30 cellular contexts compared by ENCODE assay signal in the genomic region with DNA sequence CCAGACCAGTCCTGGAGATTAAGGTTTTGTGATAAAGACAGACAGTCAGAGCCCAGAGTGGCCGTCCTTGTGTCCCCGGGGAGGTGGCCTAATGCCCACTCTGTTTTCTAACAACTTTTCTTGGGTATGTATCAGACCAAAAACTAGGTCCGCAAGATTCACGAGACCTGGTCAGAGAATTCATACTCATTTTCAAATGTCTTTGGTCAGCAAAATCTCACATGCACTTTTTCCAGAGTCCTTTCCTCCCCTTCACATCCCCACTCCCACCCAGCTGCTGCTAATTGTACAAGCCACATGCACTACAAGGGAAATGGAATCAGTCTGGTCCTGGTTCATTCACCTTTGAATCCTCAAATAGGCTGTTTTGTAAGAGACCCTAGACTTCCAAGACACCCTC.
"Had no signal": no experiment of that assay in that cellular context is flagged by ENCODE, and none has a peak within 500 bp of the region (broad histone marks: within the 10 kb centered on the region; RNA-seq: fewer than 3 reads in every experiment).

No MANE protein-coding gene starts in this region.

- H3K9me3 Mint-ChIP-seq: naive B cell; naive thymus-derived CD8-positive, alpha-beta T cell; natural killer cell treated with Interleukin-12 subunit alpha and Interleukin-12 subunit beta and Interleukin-15 and Interleukin-18, amount 100 ng/mL, for 72 hours; neural progenitor cell; stimulated activated naive B cell treated with anti-CD40 and anti-IgM and Interleukin-4, amounts not matched to agents 10 μg/mL and 1 μg/mL and 100 μg/mL, for 72 hours; stimulated activated naive CD8-positive, alpha-beta T cell treated with anti-CD3 and anti-CD28 coated beads, Interleukin-15, Interleukin-2, amounts not matched to agents 100 ng/mL and 50 ng/mL, for 24 hours; type B pancreatic cell had no signal

- H3K4me1 ChIP-seq: parathyroid adenoma, psoas muscle, spleen, suprapubic skin, testis, tibial artery, transverse colon, upper lobe of right lung, uterus had no signal

- DNase-seq: naive B cell; naive thymus-derived CD8-positive, alpha-beta T cell; occipital lobe; ovary; posterior cingulate gyrus; psoas muscle; right cardiac atrium; spleen; stimulated activated CD4-positive, alpha-beta T cell treated with anti-CD3 and anti-CD28 coated beads, Interleukin-12 subunit alpha, Interleukin-12 subunit beta, amount 100 ng/mL, for 4 hours; stimulated activated CD4-positive, alpha-beta T cell treated with anti-CD3 and anti-CD28 coated beads, Interleukin-1b, Interleukin-23, amount 100 ng/mL, for 48 hours; stimulated activated CD4-positive, alpha-beta T cell treated with anti-CD3 and anti-CD28 coated beads, Interleukin-4, amount 100 ng/mL, for 1 hour; stimulated activated CD4-positive, alpha-beta T cell treated with anti-CD3 and anti-CD28 coated beads, Interleukin-4, amount 100 ng/mL, for 4 hours; stimulated activated CD8-positive, alpha-beta memory T cell treated with anti-CD3 and anti-CD28 coated beads, Interleukin-4, amount 100 ng/mL, for 48 hours; stimulated activated naive B cell treated with anti-CD40 and anti-IgM and Interleukin-4, amounts not matched to agents 10 μg/mL and 1 μg/mL and 100 μg/mL, for 72 hours; stimulated activated naive CD4-positive, alpha-beta T cell treated with Interleukin-2 at 50 U/mL for 16 hours; substantia nigra; testis; tibial artery; transverse colon; upper lobe of right lung; uterus had no signal

- ATAC-seq: naive thymus-derived CD8-positive, alpha-beta T cell; natural killer cell treated with Interleukin-12 subunit alpha and Interleukin-12 subunit beta and Interleukin-15 and Interleukin-18, amount 100 ng/mL, for 72 hours; psoas muscle; right cardiac atrium; stimulated activated naive B cell treated with anti-CD40 and anti-IgM and Interleukin-4, amounts not matched to agents 10 μg/mL and 1 μg/mL and 100 μg/mL, for 72 hours; upper lobe of right lung had no signal

- H3K9me3 ChIP-seq: ovary, psoas muscle, spleen, suprapubic skin, testis, tibial artery, transverse colon, upper lobe of right lung, uterus had no signal

- H3K79me2 ChIP-seq: parathyroid adenoma had no signal

- H3K27me3 ChIP-seq: neural progenitor cell, ovary, spleen, testis, upper lobe of right lung, uterus had no signal

- H3K36me3 ChIP-seq: neural progenitor cell, ovary, spleen, suprapubic skin, tibial artery, transverse colon, upper lobe of right lung, uterus had no signal

- H3K4me3 ChIP-seq: neural progenitor cell, ovary, psoas muscle, skin epidermis, smooth muscle cell, spleen, suprapubic skin, testis, tibial artery, transverse colon, upper lobe of right lung, uterus had no signal

- H3K4me2 ChIP-seq: neural progenitor cell, smooth muscle cell had no signal

- H3K9ac ChIP-seq: neural progenitor cell, parathyroid adenoma had no signal

- H3K27me3 Mint-ChIP-seq: stimulated activated naive CD8-positive, alpha-beta T cell treated with anti-CD3 and anti-CD28 coated beads, Interleukin-15, Interleukin-2, amounts not matched to agents 100 ng/mL and 50 ng/mL, for 24 hours had no signal

- H2AFZ ChIP-seq: neural progenitor cell, parathyroid adenoma had no signal

- H3K4me1 Mint-ChIP-seq: naive B cell; stimulated activated naive B cell treated with anti-CD40 and anti-IgM and Interleukin-4, amounts not matched to agents 10 μg/mL and 1 μg/mL and 100 μg/mL, for 72 hours had no signal

- H3K27ac ChIP-seq: neural progenitor cell, ovary, parathyroid adenoma, psoas muscle, skin epidermis, spleen, suprapubic skin, testis, tibial artery, transverse colon, upper lobe of right lung, uterus had no signal

- H3K27ac Mint-ChIP-seq: naive B cell; naive thymus-derived CD8-positive, alpha-beta T cell; natural killer cell treated with Interleukin-12 subunit alpha and Interleukin-12 subunit beta and Interleukin-15 and Interleukin-18, amount 100 ng/mL, for 72 hours; neural progenitor cell; progenitor cell of endocrine pancreas; stimulated activated naive B cell treated with anti-CD40 and anti-IgM and Interleukin-4, amounts not matched to agents 10 μg/mL and 1 μg/mL and 100 μg/mL, for 72 hours; stimulated activated naive CD8-positive, alpha-beta T cell treated with anti-CD3 and anti-CD28 coated beads, Interleukin-15, Interleukin-2, amounts not matched to agents 100 ng/mL and 50 ng/mL, for 24 hours; type B pancreatic cell had no signal

- H3K36me3 Mint-ChIP-seq: naive B cell; naive thymus-derived CD8-positive, alpha-beta T cell; natural killer cell treated with Interleukin-12 subunit alpha and Interleukin-12 subunit beta and Interleukin-15 and Interleukin-18, amount 100 ng/mL, for 72 hours; neural progenitor cell; stimulated activated naive B cell treated with anti-CD40 and anti-IgM and Interleukin-4, amounts not matched to agents 10 μg/mL and 1 μg/mL and 100 μg/mL, for 72 hours; type B pancreatic cell had no signal

- H3K4me3 Mint-ChIP-seq: naive thymus-derived CD8-positive, alpha-beta T cell; natural killer cell treated with Interleukin-12 subunit alpha and Interleukin-12 subunit beta and Interleukin-15 and Interleukin-18, amount 100 ng/mL, for 72 hours; neural progenitor cell; stimulated activated naive B cell treated with anti-CD40 and anti-IgM and Interleukin-4, amounts not matched to agents 10 μg/mL and 1 μg/mL and 100 μg/mL, for 72 hours; stimulated activated naive CD8-positive, alpha-beta T cell treated with anti-CD3 and anti-CD28 coated beads, Interleukin-15, Interleukin-2, amounts not matched to agents 100 ng/mL and 50 ng/mL, for 24 hours; type B pancreatic cell had no signal
